In the genomic region with DNA sequence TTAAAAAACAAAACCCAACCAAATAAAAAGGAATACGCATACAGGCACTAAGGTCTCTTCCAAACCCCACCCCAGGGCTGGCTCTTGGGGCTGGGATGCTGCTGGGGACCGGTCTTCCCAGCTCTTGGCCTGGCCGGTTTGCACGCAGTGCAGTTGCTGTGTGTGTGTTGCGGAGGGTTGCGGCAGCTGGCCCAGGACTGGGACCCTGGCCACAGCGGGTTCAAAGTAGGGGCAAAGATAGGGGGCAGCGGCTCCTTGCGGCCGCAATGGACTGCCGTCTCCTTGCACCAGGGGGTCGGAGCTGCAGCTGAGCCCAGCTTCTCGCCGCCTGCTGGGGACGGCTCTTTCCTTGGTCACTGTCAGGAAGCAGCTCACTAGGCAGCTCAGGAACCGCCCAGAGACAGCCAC, we compare ENCODE assay signal across 21 cellular contexts. TPM values are rescaled to one million over a fixed set of nuclear protein-coding genes. Genes with fewer than 3 reads are reported as not detected.
A peak's percentile ranks its signal among the peaks of the same experiment; 100 is the strongest.
DNase-seq lines count a peak whose midpoint lies in the region; ATAC-seq, FAIRE-seq and TF ChIP-seq lines count a peak whose summit lies in the region.
"Had no signal": no experiment of that assay in that cellular context is flagged by ENCODE, and none has a peak within 500 bp of the region (broad histone marks: within the 10 kb centered on the region; RNA-seq: fewer than 3 reads in every experiment).

No MANE protein-coding gene starts in this region.

- POLR2A ChIA-PET in H1 (lab: Charles Lee; ENCODE audit: partially characterized antibody): interaction anchor here (2.0 kb wide), 1 partner anchor 9 kb away, joined by 6 read pairs; no protein-coding TSS in a partner anchor

- H3K9me3 ChIP-seq in H1 (ENCODE audit: insufficient read depth in 2 of 2, low read depth in 1 of 2, low read length in 1 of 2): no peaks in the 10 kb centered on the region
- H3K9me3 ChIP-seq: MG63 had no signal

- 32% methylated on average over 16 of the region's 16 CpGs; no CpG with 5 or more reads in 1 of the 2 experiments for WGBS in H1 (ENCODE audit: extremely low coverage in 1 of 2, insufficient coverage in 1 of 2, insufficient read length in 1 of 2, insufficient replicate concordance in 2 of 2, low coverage in 1 of 2, low lambda C conversion rate in 2 of 2, missing lambda C conversion rate in 1 of 2), 2 experiments

- no peak overlapping the region for H3K9ac ChIP-seq in H1 (replicated peaks in 1 of 4; ENCODE audit: extremely low read depth in 1 of 4, low read depth in 3 of 4, low read length in 3 of 4)
- H3K9ac ChIP-seq: BLaER1 had no signal

- no peak overlapping the region for H3K18ac ChIP-seq in H1 (ENCODE audit: extremely low read depth, low read length)

- DNase-seq in ELF-1 (ENCODE audit: low read depth, low spot score) (peak; percentile 14), H1 (ENCODE audit: low read depth in 1 of 2, low spot score in 2 of 2) (peak in 1 of 2 experiments; percentile 59), islet precursor cell (peak; percentile 79), progenitor cell of endocrine pancreas (ENCODE audit: low spot score, unreplicated experiment) (no peak), foreskin keratinocyte (no peak), GM19240 (ENCODE audit: insufficient read length, low spot score) (no peak), sciatic nerve (ENCODE audit: low spot score) (no peak)
- no peak for DNase-seq in stimulated activated CD4-positive, alpha-beta T cell treated with anti-CD3 and anti-CD28 coated beads, Interleukin-2, amount 100 ng/mL, for 48 hours
- DNase-seq: 8988T; CD8-positive, alpha-beta memory T cell; DMS79 treated with DMSO at 0.1 percent for 48 hours; Karpas-422; MG63; NCI-H1092; NCI-H146; NCI-H2081 treated with DMSO at 0.1 percent for 48 hours; NCI-H510A treated with DMSO at 0.1 percent for 48 hours; NCI-H82 had no signal

- no peak overlapping the region for H2BK12ac ChIP-seq in H1 (ENCODE audit: low read depth, low read length)

- CTCF ChIA-PET in H1 (lab: Charles Lee; ENCODE audit: partially characterized antibody): interaction anchor here (0.6 to 7.5 kb wide), 16 partner anchors 13 to 831 kb away, joined by 3 to 108 read pairs (median 4); no protein-coding TSS in a partner anchor

- peaks cover 10% of the 10 kb centered on the region; the same call in 1 of the 2 replicates for H3K23me2 ChIP-seq in H1 (ENCODE audit: low read depth, low read length)

- H3K27me3 Mint-ChIP-seq in progenitor cell of endocrine pancreas: peaks cover 89% of the 10 kb centered on the region

- peaks cover 3 to 14% of the 10 kb centered on the region in 2 experiments for H4K20me1 ChIP-seq in H1 (replicated peaks in 1 of 2; ENCODE audit: control insufficient read depth in 1 of 2, insufficient read depth in 2 of 2, low read length in 2 of 2)
- H4K20me1 ChIP-seq: BLaER1 had no signal

- H3K4me3 ChIP-seq in H1 (ENCODE audit: extremely low read depth in 1 of 4, insufficient read depth in 2 of 4, low read depth in 3 of 4, low read length in 4 of 4): peak overlapping the region in 1 of 4 experiments; percentile 22; a peak in 1 of 8 replicates
- H3K4me3 ChIP-seq: BLaER1, MG63 had no signal

- H2BK5ac ChIP-seq in H1 (ENCODE audit: low read depth, low read length): no peak overlapping the region

- H3K4me1 Mint-ChIP-seq in progenitor cell of endocrine pancreas (ENCODE audit: low read depth): no peaks in the 10 kb centered on the region
- H3K4me1 Mint-ChIP-seq: CD8-positive, alpha-beta memory T cell had no signal

- TF ChIP-seq EP300 in H1 (IDR thresholded peaks at IDR 0.05; ENCODE audit: borderline replicate concordance in 1 of 2, low read depth in 2 of 2, low read length in 2 of 2): no peak

- peaks cover 0 to 10% (median 0%) of the 10 kb centered on the region in 4 experiments; a peak in 1 of 8 replicates for H3K36me3 ChIP-seq in H1 (ENCODE audit: control insufficient read depth in 2 of 4, insufficient read depth in 4 of 4, low read length in 3 of 4)
- H3K36me3 ChIP-seq: BLaER1, MG63 had no signal

- intact Hi-C loops in sciatic nerve (cut with DNase I): no loop called here

- no peak overlapping the region for H3K14ac ChIP-seq in H1 (ENCODE audit: insufficient read length)

- no peaks in the 10 kb centered on the region for H3K36me3 Mint-ChIP-seq in progenitor cell of endocrine pancreas (ENCODE audit: insufficient read depth)

- no peak overlapping the region for H3K4me3 Mint-ChIP-seq in progenitor cell of endocrine pancreas (ENCODE audit: low read depth)
- H3K4me3 Mint-ChIP-seq: CD8-positive, alpha-beta memory T cell had no signal

- H2BK15ac ChIP-seq in H1 (ENCODE audit: low read length): no peak overlapping the region

- no peak for ATAC-seq in foreskin keratinocyte
- ATAC-seq in sciatic nerve: no peak

- no peak for FAIRE-seq in H1 (lab: Jason Lieb, UNC)
- FAIRE-seq: G401.6 had no signal

- no peak overlapping the region for H3K56ac ChIP-seq in H1 (replicated peaks; ENCODE audit: insufficient read length, low read depth, low read length)

- H3K4me1 ChIP-seq in H1 (replicated peaks in 1 of 4; ENCODE audit: control insufficient read depth in 3 of 4, insufficient read depth in 4 of 4, low read length in 3 of 4): peaks cover 3 to 12% (median 4%) of the 10 kb centered on the region in 4 experiments; a peak in 4 of 7 replicates
- no peaks in the 10 kb centered on the region for H3K4me1 ChIP-seq in foreskin keratinocyte
- H3K4me1 ChIP-seq: BLaER1 had no signal

- no peak overlapping the region for H2BK120ac ChIP-seq in H1 (replicated peaks; ENCODE audit: low read depth, low read length)

- H4K91ac ChIP-seq in H1 (replicated peaks; ENCODE audit: insufficient read length, low read length): no peak overlapping the region

- H2AFZ ChIP-seq in H1 (ENCODE audit: low read length): no peak overlapping the region

- H4K5ac ChIP-seq in H1 (ENCODE audit: insufficient read length, low read depth, low read length): no peak overlapping the region

- no peak overlapping the region for H2AK5ac ChIP-seq in H1 (ENCODE audit: low read depth, low read length)

- no peaks in the 10 kb centered on the region for H3K79me2 ChIP-seq in H1 (ENCODE audit: control insufficient read depth in 1 of 2, insufficient read depth in 2 of 2, low read length in 2 of 2)

- H3K27ac ChIP-seq in H1 (ENCODE audit: low read depth, low read length) (no peak overlapping the region), foreskin keratinocyte (no peak overlapping the region)
- H3K27ac ChIP-seq: BLaER1 had no signal

- H3K27ac Mint-ChIP-seq in progenitor cell of endocrine pancreas: no peak overlapping the region
- H3K27ac Mint-ChIP-seq: CD8-positive, alpha-beta memory T cell had no signal

- no peak overlapping the region for H4K8ac ChIP-seq in H1 (ENCODE audit: extremely low read depth, insufficient read depth, low read length)

- H3K4ac ChIP-seq in H1 (replicated peaks; ENCODE audit: insufficient read length, low read depth, low read length): no peak overlapping the region

- peak; percentile 43 to 56 for TF ChIP-seq RAD21 in H1 (IDR thresholded peaks at IDR 0.05 in 1 of 2, conservative IDR thresholded peaks at IDR 0.05 in 1 of 2; ENCODE audit: low read depth in 2 of 2, low read length in 2 of 2)

- H2BK20ac ChIP-seq in H1 (ENCODE audit: low read length): no peak overlapping the region

- H3K23ac ChIP-seq in H1 (ENCODE audit: insufficient read length): no peak overlapping the region

- peaks cover 44 to 72% (median 66%) of the 10 kb centered on the region in 4 experiments for H3K27me3 ChIP-seq in H1 (replicated peaks in 1 of 4; ENCODE audit: control insufficient read depth in 3 of 4, extremely low read depth in 1 of 4, insufficient read depth in 3 of 4, low read length in 3 of 4)
- H3K27me3 ChIP-seq in foreskin keratinocyte: peaks cover 81% of the 10 kb centered on the region
- H3K27me3 ChIP-seq: MG63 had no signal

- H3K4me2 ChIP-seq in H1 (ENCODE audit: insufficient read depth in 1 of 2, low read depth in 2 of 2, low read length in 2 of 2): peak overlapping the region in 1 of 2 experiments; percentile 31; a peak in 3 of 4 replicates
- H3K4me2 ChIP-seq: BLaER1 had no signal

- H3K9me3 Mint-ChIP-seq in progenitor cell of endocrine pancreas (ENCODE audit: low read depth): no peaks in the 10 kb centered on the region
- H3K9me3 Mint-ChIP-seq: CD8-positive, alpha-beta memory T cell had no signal

- peak; percentile 53 to 74 (median 57) for TF ChIP-seq CTCF in H1 (IDR thresholded peaks at IDR 0.05; ENCODE audit: control extremely low read depth in 1 of 3, insufficient read depth in 1 of 3, low read depth in 1 of 3, low read length in 3 of 3)
- peak; percentile 45 for TF ChIP-seq CTCF in progenitor cell of endocrine pancreas (IDR thresholded peaks at IDR 0.05; ENCODE audit: unreplicated experiment)
- TF ChIP-seq CTCF in foreskin keratinocyte (conservative IDR thresholded peaks at IDR 0.05): no peak

- no peaks in the 10 kb centered on the region for H3K79me1 ChIP-seq in H1 (ENCODE audit: low read depth, low read length)

- no peak for TF ChIP-seq POLR2A in H1 (IDR thresholded peaks at IDR 0.05; ENCODE audit: control extremely low read depth in 1 of 2, low read depth in 2 of 2, low read length in 2 of 2)

TF ChIP-seq in H1, 55 proteins besides CTCF, POLR2A, EP300 and RAD21:
- no peak for TF ChIP-seq NANOG (IDR thresholded peaks at IDR 0.05; ENCODE audit: insufficient read depth, low read depth, low read length, poor library complexity, severe bottlenecking)
- TF ChIP-seq CBX8 (IDR thresholded peaks at IDR 0.05; ENCODE audit: borderline replicate concordance, low read depth, low read length): no peak
- TF ChIP-seq SUZ12 (IDR thresholded peaks at IDR 0.05; ENCODE audit: low read length): peak; percentile 59; the same call in 1 of the 2 replicates
- TF ChIP-seq KDM4A (IDR thresholded peaks at IDR 0.05; ENCODE audit: low read depth, low read length, severe bottlenecking): peak; percentile 35

RNA-seq across cellular contexts. Expression of gene DMRT3, which starts 5.0 kb away (rescaled TPM):
- total RNA-seq in H1 (2021; fragmentation: NEBNext Ultra II Directional; extraction: Animal tissue kit (Norgen Biotek cat#: 25700)): not detected in 2 replicates
- polyA plus RNA-seq in H1 (2011; rRNA removed) (0.05 TPM in 1 of 2 replicates, not detected in the other), foreskin keratinocyte (not detected in 2 replicates)
- polyA plus RNA-seq in H1 (2011; cell fraction: cytosol; rRNA removed): 0.03 TPM
- polyA plus RNA-seq in H1 (2011; cell fraction: nucleus; rRNA removed): 0.06 TPM
- polyA plus RNA-seq in H1 (2012, experiment 1 of 2): 0.08 TPM in 2 of 4 replicates, not detected in the others
- not detected for polyA plus RNA-seq in H1 (2012, experiment 2 of 2)
- polyA plus RNA-seq in H1 (2013, experiment 1 of 2): not detected
- polyA plus RNA-seq in H1 (2013, experiment 2 of 2): not detected
- not detected in 2 replicates for polyA minus RNA-seq in H1 (2011; rRNA and poly(A)+ RNA removed)
- polyA minus RNA-seq in H1 (2011; cell fraction: cytosol; rRNA and poly(A)+ RNA removed): not detected
- polyA minus RNA-seq in H1 (2011; cell fraction: nucleus; rRNA and poly(A)+ RNA removed): not detected
- total RNA-seq in progenitor cell of endocrine pancreas (0.34 and 0.53 TPM in 2 replicates), foreskin keratinocyte (not detected in 2 replicates), sciatic nerve (0.40 TPM)
- total RNA-seq: CD8-positive, alpha-beta memory T cell; H4 had no signal
- polyA plus RNA-seq: CD8-positive, alpha-beta memory T cell had no signal

Comparison
In these comparisons a context has a peak if more than half of its experiments do, and no peak if none do; other contexts are left out.
1. DNase-seq: peak in ELF-1 (single experiment) and islet precursor cell (single experiment); none in progenitor cell of endocrine pancreas (single experiment), foreskin keratinocyte (0 of 2), GM19240 (single experiment), sciatic nerve (single experiment) and stimulated activated CD4-positive, alpha-beta T cell treated with anti-CD3 and anti-CD28 coated beads, Interleukin-2, amount 100 ng/mL, for 48 hours (0 of 2).